8 cellular contexts compared by ENCODE assay signal in genomic region chr14:53055003-53055402, GRCh38.
DNase-seq lines count a peak whose midpoint lies in the region; ATAC-seq, FAIRE-seq and TF ChIP-seq lines count a peak whose summit lies in the region.

No MANE protein-coding gene starts in this region.

- peak; percentile 88 for TF ChIP-seq CTCF in astrocyte (IDR thresholded peaks at IDR 0.05; ENCODE audit: insufficient read depth, low read depth, low read length)

- no peak overlapping the region for H3K4me3 Mint-ChIP-seq in astrocyte (ENCODE audit: unreplicated experiment)

- no peak overlapping the region for H3K4me2 ChIP-seq in astrocyte (ENCODE audit: low read length)

- no peak overlapping the region for H3K27ac ChIP-seq in astrocyte (ENCODE audit: low read depth, low read length)

- FAIRE-seq in astrocyte (lab: Jason Lieb, UNC): peak; percentile 97

- peak; percentile 62 for ATAC-seq in HG02678 (IDR thresholded peaks at IDR 0.05; ENCODE audit: unreplicated experiment)

- H3K27me3 Mint-ChIP-seq in astrocyte (ENCODE audit: low read depth, unreplicated experiment): no peaks in the 10 kb centered on the region

- H4K20me1 ChIP-seq in astrocyte (ENCODE audit: insufficient read depth, low read length): no peaks in the 10 kb centered on the region

- H3K4me1 Mint-ChIP-seq in astrocyte (ENCODE audit: low read depth, unreplicated experiment): peaks cover 8% of the 10 kb centered on the region

- no peaks in the 10 kb centered on the region for H3K4me1 ChIP-seq in astrocyte (ENCODE audit: insufficient read depth, low read length)

- DNase-seq in NCI-H1436 (lab: John Stamatoyannopoulos, UW) (peak; percentile 6), NCI-H1436 treated with DMSO at 0.1 percent for 48 hours (lab: John Stamatoyannopoulos, UW) (no peak), NCI-H2196 (lab: John Stamatoyannopoulos, UW; ENCODE audit: unreplicated experiment) (peak; percentile 50), astrocyte (ENCODE audit: low read depth) (peak; percentile 29), hepatic stellate cell (ENCODE audit: low spot score) (peak; percentile 23), smooth muscle cell of the brain vasculature (ENCODE audit: low read depth, low spot score) (peak; percentile 41), islet precursor cell (no peak)

- no peaks in the 10 kb centered on the region for H3K9me3 ChIP-seq in astrocyte (ENCODE audit: insufficient read depth, low read depth, low read length)

- no peak overlapping the region for H3K9ac ChIP-seq in astrocyte (ENCODE audit: low read length)

- H3K9me3 Mint-ChIP-seq in astrocyte (ENCODE audit: unreplicated experiment): no peaks in the 10 kb centered on the region

- H3K27me3 ChIP-seq in astrocyte (ENCODE audit: insufficient read depth, low read length): no peaks in the 10 kb centered on the region

- no peak overlapping the region for H2AFZ ChIP-seq in astrocyte (ENCODE audit: low read depth, low read length)

- no peaks in the 10 kb centered on the region for H3K36me3 ChIP-seq in astrocyte (ENCODE audit: insufficient read depth, low read length)

- no peak overlapping the region for H3K27ac Mint-ChIP-seq in astrocyte (ENCODE audit: unreplicated experiment)

- no peaks in the 10 kb centered on the region for H3K36me3 Mint-ChIP-seq in astrocyte (ENCODE audit: low read depth, unreplicated experiment)

- no peaks in the 10 kb centered on the region for H3K79me2 ChIP-seq in astrocyte (ENCODE audit: insufficient read depth, low read length)

- no peak overlapping the region for H3K4me3 ChIP-seq in astrocyte (ENCODE audit: insufficient read depth, low read depth, low read length)

Comparison
In these comparisons a context has a peak if more than half of its experiments do, and no peak if none do; other contexts are left out.
1. DNase-seq: peak in NCI-H1436 (single experiment), NCI-H2196 (single experiment), astrocyte (single experiment), hepatic stellate cell (single experiment) and smooth muscle cell of the brain vasculature (single experiment); none in NCI-H1436 treated with DMSO at 0.1 percent for 48 hours (single experiment) and islet precursor cell (single experiment).